Comparison of ENCODE assay signal across 2 cellular contexts in the genomic region with DNA sequence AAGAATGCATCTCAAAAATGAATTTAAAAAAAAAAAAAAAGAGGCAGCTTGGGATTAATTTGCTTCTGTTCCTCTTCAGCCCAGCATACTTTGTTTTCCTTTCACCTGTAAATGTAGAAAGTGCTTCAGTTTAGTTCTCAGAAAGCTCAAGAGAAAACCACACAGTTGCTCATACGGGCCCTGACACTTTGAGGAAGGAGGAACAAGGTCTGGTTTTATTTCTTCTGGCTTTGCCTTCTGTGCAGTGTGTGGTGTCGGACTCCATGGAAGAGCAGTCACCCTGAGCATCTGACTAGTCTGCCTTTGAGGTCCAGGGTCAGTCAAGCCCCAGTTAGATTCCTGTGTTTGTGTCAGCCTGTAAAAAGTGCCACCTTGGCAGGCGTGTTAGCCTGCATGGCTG.
TF ChIP-seq lines count a peak whose summit lies in the region.

No MANE protein-coding gene starts in this region.

TF ChIP-seq in A549, 52 proteins besides CTCF, POLR2A, EP300 and RAD21:
- no peak for TF ChIP-seq HOXB5 (CRISPR knock-in tag; IDR thresholded peaks at IDR 0.05)
- TF ChIP-seq HOXA7 (CRISPR knock-in tag; IDR thresholded peaks at IDR 0.05), result no peak
- TF ChIP-seq TP53 (CRISPR knock-in tag; IDR thresholded peaks at IDR 0.05), result no peak
TF ChIP-seq in A549: peak in this region for 0.

TF ChIP-seq in HepG2, 621 proteins besides CTCF, POLR2A, EP300 and RAD21:
- no peak for TF ChIP-seq NFYC (CRISPR knock-in tag; IDR thresholded peaks at IDR 0.05)
- no peak for TF ChIP-seq ZNF460 (CRISPR knock-in tag; IDR thresholded peaks at IDR 0.05; ENCODE audit: borderline replicate concordance)
- TF ChIP-seq PTBP1 (IDR thresholded peaks at IDR 0.05; ENCODE audit: low read depth, low read length, poor library complexity, severe bottlenecking), result no peak
- no peak for TF ChIP-seq RXRB (CRISPR knock-in tag; IDR thresholded peaks at IDR 0.05; ENCODE audit: borderline replicate concordance)
- TF ChIP-seq, protein P1, sequence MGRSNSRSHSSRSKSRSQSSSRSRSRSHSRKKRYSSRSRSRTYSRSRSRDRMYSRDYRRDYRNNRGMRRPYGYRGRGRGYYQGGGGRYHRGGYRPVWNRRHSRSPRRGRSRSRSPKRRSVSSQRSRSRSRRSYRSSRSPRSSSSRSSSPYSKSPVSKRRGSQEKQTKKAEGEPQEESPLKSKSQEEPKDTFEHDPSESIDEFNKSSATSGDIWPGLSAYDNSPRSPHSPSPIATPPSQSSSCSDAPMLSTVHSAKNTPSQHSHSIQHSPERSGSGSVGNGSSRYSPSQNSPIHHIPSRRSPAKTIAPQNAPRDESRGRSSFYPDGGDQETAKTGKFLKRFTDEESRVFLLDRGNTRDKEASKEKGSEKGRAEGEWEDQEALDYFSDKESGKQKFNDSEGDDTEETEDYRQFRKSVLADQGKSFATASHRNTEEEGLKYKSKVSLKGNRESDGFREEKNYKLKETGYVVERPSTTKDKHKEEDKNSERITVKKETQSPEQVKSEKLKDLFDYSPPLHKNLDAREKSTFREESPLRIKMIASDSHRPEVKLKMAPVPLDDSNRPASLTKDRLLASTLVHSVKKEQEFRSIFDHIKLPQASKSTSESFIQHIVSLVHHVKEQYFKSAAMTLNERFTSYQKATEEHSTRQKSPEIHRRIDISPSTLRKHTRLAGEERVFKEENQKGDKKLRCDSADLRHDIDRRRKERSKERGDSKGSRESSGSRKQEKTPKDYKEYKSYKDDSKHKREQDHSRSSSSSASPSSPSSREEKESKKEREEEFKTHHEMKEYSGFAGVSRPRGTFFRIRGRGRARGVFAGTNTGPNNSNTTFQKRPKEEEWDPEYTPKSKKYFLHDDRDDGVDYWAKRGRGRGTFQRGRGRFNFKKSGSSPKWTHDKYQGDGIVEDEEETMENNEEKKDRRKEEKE (IDR thresholded peaks at IDR 0.05), result no peak
- TF ChIP-seq ARNTL (CRISPR knock-in tag; IDR thresholded peaks at IDR 0.05), result no peak
- no peak for TF ChIP-seq ZNF260 (CRISPR knock-in tag; IDR thresholded peaks at IDR 0.05; ENCODE audit: borderline replicate concordance, low read depth)
- TF ChIP-seq, protein P2, sequence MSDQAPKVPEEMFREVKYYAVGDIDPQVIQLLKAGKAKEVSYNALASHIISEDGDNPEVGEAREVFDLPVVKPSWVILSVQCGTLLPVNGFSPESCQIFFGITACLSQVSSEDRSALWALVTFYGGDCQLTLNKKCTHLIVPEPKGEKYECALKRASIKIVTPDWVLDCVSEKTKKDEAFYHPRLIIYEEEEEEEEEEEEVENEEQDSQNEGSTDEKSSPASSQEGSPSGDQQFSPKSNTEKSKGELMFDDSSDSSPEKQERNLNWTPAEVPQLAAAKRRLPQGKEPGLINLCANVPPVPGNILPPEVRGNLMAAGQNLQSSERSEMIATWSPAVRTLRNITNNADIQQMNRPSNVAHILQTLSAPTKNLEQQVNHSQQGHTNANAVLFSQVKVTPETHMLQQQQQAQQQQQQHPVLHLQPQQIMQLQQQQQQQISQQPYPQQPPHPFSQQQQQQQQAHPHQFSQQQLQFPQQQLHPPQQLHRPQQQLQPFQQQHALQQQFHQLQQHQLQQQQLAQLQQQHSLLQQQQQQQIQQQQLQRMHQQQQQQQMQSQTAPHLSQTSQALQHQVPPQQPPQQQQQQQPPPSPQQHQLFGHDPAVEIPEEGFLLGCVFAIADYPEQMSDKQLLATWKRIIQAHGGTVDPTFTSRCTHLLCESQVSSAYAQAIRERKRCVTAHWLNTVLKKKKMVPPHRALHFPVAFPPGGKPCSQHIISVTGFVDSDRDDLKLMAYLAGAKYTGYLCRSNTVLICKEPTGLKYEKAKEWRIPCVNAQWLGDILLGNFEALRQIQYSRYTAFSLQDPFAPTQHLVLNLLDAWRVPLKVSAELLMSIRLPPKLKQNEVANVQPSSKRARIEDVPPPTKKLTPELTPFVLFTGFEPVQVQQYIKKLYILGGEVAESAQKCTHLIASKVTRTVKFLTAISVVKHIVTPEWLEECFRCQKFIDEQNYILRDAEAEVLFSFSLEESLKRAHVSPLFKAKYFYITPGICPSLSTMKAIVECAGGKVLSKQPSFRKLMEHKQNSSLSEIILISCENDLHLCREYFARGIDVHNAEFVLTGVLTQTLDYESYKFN (CRISPR knock-in tag; conservative IDR thresholded peaks at IDR 0.05), result no peak
- TF ChIP-seq MED8 (CRISPR knock-in tag; IDR thresholded peaks at IDR 0.05; ENCODE audit: insufficient replicate concordance), result no peak
